8 cellular contexts compared by ENCODE assay signal in genomic region chr12:113591480-113591971, GRCh38.
DNase-seq lines count a peak whose midpoint lies in the region; ATAC-seq and TF ChIP-seq lines count a peak whose summit lies in the region.

No MANE protein-coding gene starts in this region.

- TF ChIP-seq CTCF in cardiac muscle cell (IDR thresholded peaks at IDR 0.05; ENCODE audit: low read depth, low read length) (no peak), type B pancreatic cell (conservative IDR thresholded peaks at IDR 0.05) (no peak)

- ATAC-seq in left ventricle myocardium superior (no peak), HG03378 (IDR thresholded peaks at IDR 0.05; ENCODE audit: unreplicated experiment) (no peak), GM18517 (IDR thresholded peaks at IDR 0.05; ENCODE audit: unreplicated experiment) (no peak)
- no peak for ATAC-seq in effector memory CD8-positive, alpha-beta T cell (replicated peaks)

- H3K9me3 Mint-ChIP-seq in effector memory CD8-positive, alpha-beta T cell = peaks cover 7 to 10% of the 10 kb centered on the region in 2 donors
- H3K9me3 Mint-ChIP-seq in type B pancreatic cell = no peaks in the 10 kb centered on the region

- peak overlapping the region; percentile 17 for H3K4me3 ChIP-seq in cardiac muscle cell

- H3K36me3 Mint-ChIP-seq in effector memory CD8-positive, alpha-beta T cell (ENCODE audit: insufficient read depth) = no peaks in the 10 kb centered on the region
- no peaks in the 10 kb centered on the region for H3K36me3 Mint-ChIP-seq in type B pancreatic cell

- H3K9me3 ChIP-seq in cardiac muscle cell (ENCODE audit: low read depth) = no peaks in the 10 kb centered on the region

- intact Hi-C loops in left ventricle myocardium superior (cut with micrococcal nuclease) = no loop called here

- peak overlapping the region; percentile 13 to 51 for H3K4me3 Mint-ChIP-seq in effector memory CD8-positive, alpha-beta T cell
- peak overlapping the region; percentile 61 for H3K4me3 Mint-ChIP-seq in type B pancreatic cell

- DNase-seq in cardiac muscle cell (ENCODE audit: low read depth in 1 of 2, low spot score in 1 of 2) = peak in 1 of 2 donors; percentile 56
- no peak for DNase-seq in left ventricle myocardium superior
- DNase-seq in NCI-H2227 (lab: John Stamatoyannopoulos, UW; ENCODE audit: unreplicated experiment) = peak; percentile 86
- no peak for DNase-seq in effector memory CD8-positive, alpha-beta T cell
- no peak for DNase-seq in type B pancreatic cell (ENCODE audit: extremely low spot score, unreplicated experiment)
- no peak for DNase-seq in dermis blood vessel endothelial cell

- H3K4me1 ChIP-seq in cardiac muscle cell (ENCODE audit: low read depth) = no peaks in the 10 kb centered on the region

- H3K27me3 Mint-ChIP-seq in effector memory CD8-positive, alpha-beta T cell = peaks cover 40 to 53% of the 10 kb centered on the region in 2 donors
- H3K27me3 Mint-ChIP-seq in type B pancreatic cell = peaks cover 88% of the 10 kb centered on the region

- peaks cover 3 to 7% of the 10 kb centered on the region in 2 donors for H3K4me1 Mint-ChIP-seq in effector memory CD8-positive, alpha-beta T cell (ENCODE audit: low read depth in 2 of 2)
- no peaks in the 10 kb centered on the region for H3K4me1 Mint-ChIP-seq in type B pancreatic cell (ENCODE audit: unreplicated experiment)

- H3K27ac ChIP-seq in cardiac muscle cell = no peak overlapping the region

- H3K27me3 ChIP-seq in cardiac muscle cell = peaks cover 77% of the 10 kb centered on the region

- no peak overlapping the region for H3K27ac Mint-ChIP-seq in effector memory CD8-positive, alpha-beta T cell
- H3K27ac Mint-ChIP-seq in type B pancreatic cell = no peak overlapping the region

- no peaks in the 10 kb centered on the region for H3K36me3 ChIP-seq in cardiac muscle cell
